Comparison of ENCODE assay signal across 23 cellular contexts in the genomic region with DNA sequence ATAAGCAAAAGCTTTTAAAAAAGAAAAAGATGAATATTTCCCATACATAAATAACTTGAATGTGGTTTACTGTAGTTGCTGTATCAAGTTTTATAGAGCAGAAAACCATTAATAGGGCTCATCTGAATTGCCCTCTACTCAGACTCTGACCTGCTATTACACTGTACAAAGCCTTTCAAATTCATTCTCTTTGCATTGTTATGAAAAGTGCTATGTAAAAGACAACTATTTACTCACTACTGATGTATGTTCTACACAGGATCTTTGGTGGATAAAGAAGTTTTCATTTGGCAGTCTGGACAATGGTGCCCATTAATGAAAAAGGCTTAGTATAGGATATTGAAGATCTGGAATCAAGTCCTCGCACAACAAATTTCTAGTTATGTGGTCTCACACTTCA.
"Had no signal": no experiment of that assay in that cellular context is flagged by ENCODE, and none has a peak within 500 bp of the region (broad histone marks: within the 10 kb centered on the region; RNA-seq: fewer than 3 reads in every experiment).

No MANE protein-coding gene starts in this region.

- ATAC-seq: effector memory CD8-positive, alpha-beta T cell; esophagus mucosa; foreskin keratinocyte; gastrocnemius medialis; gastroesophageal sphincter; heart left ventricle; heart right ventricle had no signal

- H3K9me3 ChIP-seq: colonic mucosa, esophagus muscularis mucosa, esophagus squamous epithelium, gastrocnemius medialis, gastroesophageal sphincter, heart left ventricle, heart right ventricle had no signal

- DNase-seq: colonic mucosa; cortex of kidney; dermis blood vessel endothelial cell; dorsolateral prefrontal cortex; effector CD4-positive, alpha-beta T cell; effector CD8-positive, alpha-beta T cell; effector memory CD4-positive, alpha-beta T cell; effector memory CD8-positive, alpha-beta T cell; endodermal cell; erythroblast; esophagus squamous epithelium; foreskin fibroblast; foreskin keratinocyte; gastrocnemius medialis; glutamatergic neuron; head of caudate nucleus; heart left ventricle; heart right ventricle had no signal

- H3K36me3 ChIP-seq: colonic mucosa, esophagus muscularis mucosa, esophagus squamous epithelium, gastrocnemius medialis, gastroesophageal sphincter, heart left ventricle, heart right ventricle had no signal

- H3K4me1 ChIP-seq: colonic mucosa, esophagus squamous epithelium, foreskin keratinocyte had no signal

- H3K27me3 ChIP-seq: colonic mucosa, dorsolateral prefrontal cortex, esophagus muscularis mucosa, esophagus squamous epithelium, foreskin keratinocyte, gastrocnemius medialis, gastroesophageal sphincter, heart left ventricle, heart right ventricle had no signal

- H3K27ac ChIP-seq: colonic mucosa, coronary artery, dorsolateral prefrontal cortex, epithelial cell of prostate, esophagus muscularis mucosa, esophagus squamous epithelium, foreskin keratinocyte, gastrocnemius medialis, gastroesophageal sphincter, heart left ventricle, heart right ventricle had no signal

- H3K4me3 ChIP-seq: colonic mucosa, coronary artery, dorsolateral prefrontal cortex, esophagus muscularis mucosa, esophagus squamous epithelium, gastrocnemius medialis, gastroesophageal sphincter, heart left ventricle, heart right ventricle had no signal
